13 cellular contexts compared by ENCODE assay signal in the genomic region with DNA sequence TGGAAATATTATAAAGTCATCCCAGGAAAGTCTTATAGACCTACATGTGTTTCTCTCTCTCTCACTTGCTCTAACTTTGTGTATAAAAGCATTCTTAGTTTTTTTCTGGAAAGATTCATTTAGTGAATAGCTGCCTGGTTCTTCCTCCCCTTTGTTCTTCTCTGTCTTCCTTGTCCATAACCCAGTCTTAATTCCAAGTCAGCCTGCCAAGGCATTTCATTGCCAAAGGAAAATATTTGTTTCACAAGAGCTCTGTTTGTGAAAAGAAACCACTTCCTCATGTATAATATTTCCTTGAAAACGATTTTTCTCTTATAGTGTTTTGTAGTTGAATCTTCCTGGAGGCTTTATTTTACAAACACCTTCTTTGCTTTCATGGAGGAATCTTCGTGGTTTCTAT.
DNase-seq lines count a peak whose midpoint lies in the region; FAIRE-seq and TF ChIP-seq lines count a peak whose summit lies in the region.
"Had no signal": no experiment of that assay in that cellular context is flagged by ENCODE, and none has a peak within 500 bp of the region (broad histone marks: within the 10 kb centered on the region; RNA-seq: fewer than 3 reads in every experiment).

No MANE protein-coding gene starts in this region.

- no peak overlapping the region for H3K9ac ChIP-seq in SU-DHL-6 (ENCODE audit: low read length)

- no peak for TF ChIP-seq POLR2A in H54 (IDR thresholded peaks at IDR 0.05; ENCODE audit: low read depth, low read length)

- no peaks in the 10 kb centered on the region for H3K9me3 Mint-ChIP-seq in activated naive CD8-positive, alpha-beta T cell treated with anti-CD3 and anti-CD28 coated beads for 36 hours

- H3K36me3 ChIP-seq in SU-DHL-6 (ENCODE audit: low read length): no peaks in the 10 kb centered on the region
- H3K36me3 ChIP-seq: SJSA1 had no signal

- H3K27ac ChIP-seq in SU-DHL-6 (ENCODE audit: low read depth, low read length): no peak overlapping the region
- H3K27ac ChIP-seq: SJSA1 had no signal

- no peaks in the 10 kb centered on the region for H3K9me3 ChIP-seq in SU-DHL-6 (ENCODE audit: insufficient read depth, low read length)
- H3K9me3 ChIP-seq: SJSA1 had no signal

- H3K9me2 ChIP-seq in SU-DHL-6 (replicated peaks; ENCODE audit: insufficient read depth, low read length): no peaks in the 10 kb centered on the region

- no peaks in the 10 kb centered on the region for H4K20me1 ChIP-seq in SU-DHL-6 (ENCODE audit: low read depth, low read length)

- no peaks in the 10 kb centered on the region for H3K79me2 ChIP-seq in SU-DHL-6 (ENCODE audit: insufficient read depth, low read length)

- H3K27me3 ChIP-seq in SU-DHL-6 (ENCODE audit: low read length): no peaks in the 10 kb centered on the region
- H3K27me3 ChIP-seq: SJSA1 had no signal

- no peaks in the 10 kb centered on the region for H3K4me1 Mint-ChIP-seq in activated naive CD8-positive, alpha-beta T cell treated with anti-CD3 and anti-CD28 coated beads for 36 hours

- no peaks in the 10 kb centered on the region for H3K27me3 Mint-ChIP-seq in activated naive CD8-positive, alpha-beta T cell treated with anti-CD3 and anti-CD28 coated beads for 36 hours

- DNase-seq in HT1080 (ENCODE audit: low read depth) (peak; percentile 18), fibroblast of pulmonary artery (ENCODE audit: low read depth) (peak; percentile 84), skeletal muscle cell (ENCODE audit: low read depth) (peak; percentile 47), GM10266 (ENCODE audit: extremely low spot score) (no peak), H54 (ENCODE audit: insufficient read length, low spot score) (no peak)
- DNase-seq in activated naive CD8-positive, alpha-beta T cell treated with anti-CD3 and anti-CD28 coated beads for 36 hours: no peak
- DNase-seq: activated CD4-positive, CD25-positive, alpha-beta regulatory T cell treated with anti-CD3 and anti-CD28 coated beads, Interleukin-2, amount 50 U/mL, for 72 hours; activated effector memory CD4-positive, alpha-beta T cell treated with Interleukin-2 at 50 U/mL for 16 hours; DMS153; immature natural killer cell; NCI-H1930 had no signal

- TF ChIP-seq CTCF in SU-DHL-6 (IDR thresholded peaks at IDR 0.05; ENCODE audit: insufficient read depth, low read length, poor library complexity, severe bottlenecking) (no peak), fibroblast of pulmonary artery (IDR thresholded peaks at IDR 0.05; ENCODE audit: low read length, missing control alignments) (no peak), GM10266 (IDR thresholded peaks at IDR 0.05; ENCODE audit: control insufficient read depth, insufficient read depth, low read depth, missing control alignments) (no peak)

- no peaks in the 10 kb centered on the region for H3F3A ChIP-seq in SU-DHL-6 (ENCODE audit: insufficient read depth)

- H3K4me3 ChIP-seq in SU-DHL-6 (ENCODE audit: insufficient read depth, low read length, poor library complexity, severe bottlenecking): no peak overlapping the region
- H3K4me3 ChIP-seq in fibroblast of pulmonary artery (replicated peaks; ENCODE audit: low read depth, low read length): no peak overlapping the region
- no peak overlapping the region for H3K4me3 ChIP-seq in skeletal muscle cell (ENCODE audit: low read depth, low read length)
- H3K4me3 ChIP-seq: SJSA1 had no signal

- no peaks in the 10 kb centered on the region for H3K36me3 Mint-ChIP-seq in activated naive CD8-positive, alpha-beta T cell treated with anti-CD3 and anti-CD28 coated beads for 36 hours

- H3K4me3 Mint-ChIP-seq in activated naive CD8-positive, alpha-beta T cell treated with anti-CD3 and anti-CD28 coated beads for 36 hours: no peak overlapping the region
- H3K4me3 Mint-ChIP-seq: immature natural killer cell had no signal

- H2AFZ ChIP-seq in SU-DHL-6 (ENCODE audit: low read depth, low read length, severe bottlenecking): peak overlapping the region; percentile 64

- no peak for FAIRE-seq in H54 (lab: Jason Lieb, UNC)

- no peak overlapping the region for H3K27ac Mint-ChIP-seq in activated naive CD8-positive, alpha-beta T cell treated with anti-CD3 and anti-CD28 coated beads for 36 hours
- H3K27ac Mint-ChIP-seq: immature natural killer cell had no signal

- H3K4me2 ChIP-seq in SU-DHL-6 (ENCODE audit: low read depth, low read length, poor library complexity, severe bottlenecking): no peak overlapping the region

Comparison
In these comparisons a context has a peak if more than half of its experiments do, and no peak if none do; other contexts are left out.
1. DNase-seq: peak in HT1080 (single experiment), fibroblast of pulmonary artery (single experiment) and skeletal muscle cell (single experiment); none in activated naive CD8-positive, alpha-beta T cell treated with anti-CD3 and anti-CD28 coated beads for 36 hours (single experiment), GM10266 (single experiment) and H54 (single experiment).